8 cellular contexts compared by ENCODE assay signal in genomic region chr1:162633327-162633762, GRCh38. TPM values are rescaled to one million over a fixed set of nuclear protein-coding genes. Genes with fewer than 3 reads are reported as not detected.
DNase-seq lines count a peak whose midpoint lies in the region; ATAC-seq and TF ChIP-seq lines count a peak whose summit lies in the region.

No MANE protein-coding gene starts in this region.

- DNase-seq in fibroblast of mammary gland (ENCODE audit: low read depth) (peak; percentile 68), smooth muscle cell (lab: John Stamatoyannopoulos, UW; ENCODE audit: unreplicated experiment) (no peak), foreskin melanocyte (no peak), posterior cingulate gyrus (no peak), AG08396 (ENCODE audit: low spot score) (no peak), DMS79 treated with DMSO at 0.1 percent for 48 hours (lab: John Stamatoyannopoulos, UW) (no peak)

- H3K4me3 ChIP-seq in fibroblast of mammary gland (ENCODE audit: control insufficient read depth, low read depth, low read length) (peak overlapping the region; percentile 84), smooth muscle cell (peak overlapping the region; percentile 62)

- H3K9ac ChIP-seq in smooth muscle cell (ENCODE audit: low read depth) = peak overlapping the region; percentile 86

- peaks cover 24% of the 10 kb centered on the region for H3K4me1 ChIP-seq in smooth muscle cell (ENCODE audit: low read depth)

- ATAC-seq in GM19023 (IDR thresholded peaks at IDR 0.05; ENCODE audit: unreplicated experiment) (peak; percentile 57), HG03442 (IDR thresholded peaks at IDR 0.05; ENCODE audit: unreplicated experiment) (peak; percentile 58)

- TF ChIP-seq CTCF in fibroblast of mammary gland (conservative IDR thresholded peaks at IDR 0.05; ENCODE audit: control insufficient read depth, insufficient read depth, low read depth, low read length) (peak; percentile 35), smooth muscle cell (IDR thresholded peaks at IDR 0.05; ENCODE audit: borderline replicate concordance, insufficient read depth, poor library complexity, severe bottlenecking) (no peak)

- 83% methylated on average over 7 of the region's 7 CpGs for WGBS in smooth muscle cell (ENCODE audit: low lambda C conversion rate)

- H3K79me2 ChIP-seq in smooth muscle cell (ENCODE audit: low read depth) = peaks cover 45% of the 10 kb centered on the region

- H3K4me2 ChIP-seq in smooth muscle cell = peak overlapping the region; percentile 90

- intact Hi-C loops in posterior cingulate gyrus (cut with DNase I) = no loop called here

- H3K27me3 ChIP-seq in smooth muscle cell (ENCODE audit: low read depth) = no peaks in the 10 kb centered on the region

- H3K36me3 ChIP-seq in smooth muscle cell (ENCODE audit: low read depth) = no peaks in the 10 kb centered on the region

- H3K9me3 ChIP-seq in smooth muscle cell (replicated peaks; ENCODE audit: low read depth) = no peaks in the 10 kb centered on the region

- H4K20me1 ChIP-seq in smooth muscle cell (ENCODE audit: low read depth) = peaks cover 10% of the 10 kb centered on the region

- peaks cover 21% of the 10 kb centered on the region for H3F3A ChIP-seq in smooth muscle cell (ENCODE audit: low read depth)

- no peak overlapping the region for H2AFZ ChIP-seq in smooth muscle cell (ENCODE audit: low read depth)

- H3K27ac ChIP-seq in smooth muscle cell (ENCODE audit: low read depth) = peak overlapping the region; percentile 94

RNA-seq across cellular contexts. Expression of gene DDR2, which starts 1.1 kb away (rescaled TPM):
- 24.5 and 26.5 TPM in 2 replicates for total RNA-seq in smooth muscle cell
- 8.1 and 13.3 TPM in 2 replicates for polyA plus RNA-seq in smooth muscle cell
